ENCODE assay signal across 8 cellular contexts in the genomic region with DNA sequence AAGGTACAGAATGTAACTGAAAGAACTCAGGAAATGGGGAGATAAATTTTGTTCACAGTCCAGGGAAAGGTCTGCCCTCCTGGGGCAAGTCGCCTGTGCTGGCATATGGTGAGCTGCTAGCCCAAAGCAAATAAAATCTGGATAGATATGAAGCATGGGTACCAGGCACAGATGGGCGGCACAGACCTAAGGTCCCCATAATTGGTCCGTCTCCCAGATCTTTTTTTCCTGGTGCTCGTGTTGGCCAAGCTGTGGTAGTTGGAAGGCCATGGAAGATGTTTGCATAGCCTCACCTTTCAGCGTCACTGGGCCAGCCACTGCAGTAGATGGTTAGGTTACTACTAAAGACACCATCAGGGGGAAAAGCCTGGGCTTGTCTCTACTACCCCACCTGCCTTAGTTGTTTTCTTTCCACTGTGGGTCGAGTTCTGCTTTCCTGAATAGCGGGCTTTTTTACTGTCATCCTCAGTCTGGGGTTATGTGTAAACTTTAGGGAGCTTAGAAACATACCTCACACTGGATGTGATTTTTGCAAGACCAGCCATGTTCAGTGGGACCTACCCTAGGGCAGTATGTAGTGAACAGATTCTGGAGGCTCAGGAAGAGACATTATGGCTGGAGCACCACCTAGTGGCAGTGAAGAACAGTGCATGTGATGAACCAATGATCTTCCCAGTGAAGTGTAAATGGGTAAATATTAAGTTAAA. TPM values are rescaled to one million over a fixed set of nuclear protein-coding genes. Genes with fewer than 3 reads are reported as not detected.
A peak's percentile ranks its signal among the peaks of the same experiment; 100 is the strongest.
DNase-seq lines count a peak whose midpoint lies in the region; ATAC-seq and TF ChIP-seq lines count a peak whose summit lies in the region.

No MANE protein-coding gene starts in this region.

- H3K9me3 ChIP-seq in SJSA1 (replicated peaks) (no peaks in the 10 kb centered on the region), ovary (no peaks in the 10 kb centered on the region)

- H3K4me3 ChIP-seq in SJSA1 (no peak overlapping the region), ovary (no peak overlapping the region)

- peak; percentile 75 for DNase-seq in EL
- DNase-seq in Kasumi-1 (lab: John Stamatoyannopoulos, UW): peak; percentile 81 to 90
- peak; percentile 48 to 60 for DNase-seq in SJSA1 (ENCODE audit: low read depth in 1 of 2, low spot score in 2 of 2)
- DNase-seq in activated naive CD4-positive, alpha-beta T cell (lab: John Stamatoyannopoulos, UW): peak in 3 of 4 experiments; percentile 8 to 41 (median 40)
- peak in 1 of 2 donors; percentile 79 for DNase-seq in foreskin keratinocyte
- DNase-seq in ovary: peak; percentile 59 to 81 (median 70)

- intact Hi-C loops in ovary (cut with DNase I): loop anchor here (2.0 to 10.0 kb wide), 8 partner anchors 62 to 204 kb away; partner anchors contain the start of gene RFESD (in 1 of the 4)

- ATAC-seq in GM21576 (IDR thresholded peaks at IDR 0.05; ENCODE audit: unreplicated experiment): peak; percentile 74
- peak; percentile 90 for ATAC-seq in foreskin keratinocyte
- ATAC-seq in HG02970 (IDR thresholded peaks at IDR 0.05; ENCODE audit: low FRiP score, unreplicated experiment): no peak

- H3K27ac ChIP-seq in SJSA1 (no peak overlapping the region), foreskin keratinocyte (no peak overlapping the region), ovary (no peak overlapping the region)

- no peak for TF ChIP-seq POLR2A in ovary (IDR thresholded peaks at IDR 0.05)

- no peak for TF ChIP-seq EP300 in ovary (IDR thresholded peaks at IDR 0.05)

- WGBS in ovary, 3 donors: 76 to 86% (median 77%) methylated on average over 7 of the region's 7 CpGs

- H3K36me3 ChIP-seq in SJSA1 (no peaks in the 10 kb centered on the region), ovary (no peaks in the 10 kb centered on the region)

- H3K27me3 ChIP-seq in SJSA1 (replicated peaks) (no peaks in the 10 kb centered on the region), foreskin keratinocyte (no peaks in the 10 kb centered on the region), ovary (no peaks in the 10 kb centered on the region)

- H3K4me1 ChIP-seq in SJSA1 (replicated peaks) (peaks cover 9% of the 10 kb centered on the region), foreskin keratinocyte (no peaks in the 10 kb centered on the region), ovary (ENCODE audit: insufficient read depth) (no peaks in the 10 kb centered on the region)

- peak; percentile 98 for TF ChIP-seq CTCF in foreskin keratinocyte (conservative IDR thresholded peaks at IDR 0.05)
- peak; percentile 72 to 93 (median 93) for TF ChIP-seq CTCF in ovary (IDR thresholded peaks at IDR 0.05)

RNA-seq across cellular contexts. Expression of gene GLRX, which starts 24.2 kb away (rescaled TPM):
- 18.1 and 60.3 TPM in 2 replicates for total RNA-seq in SJSA1 (2014; rRNA removed; shearing (Covaris generic))
- total RNA-seq in foreskin keratinocyte: 1.8 and 4.2 TPM in 2 replicates
- polyA plus RNA-seq in foreskin keratinocyte: 3.6 and 6.4 TPM in 2 replicates
- total RNA-seq in ovary: 10 to 100 TPM in 4 of 7 donors, 1 to 10 TPM in 3; 4.1 to 17.8 (median 11.3) TPM
- polyA plus RNA-seq in ovary: 10 to 100 TPM; 16.7 to 35.7 TPM
